ENCODE assay signal across 9 cellular contexts in the genomic region with DNA sequence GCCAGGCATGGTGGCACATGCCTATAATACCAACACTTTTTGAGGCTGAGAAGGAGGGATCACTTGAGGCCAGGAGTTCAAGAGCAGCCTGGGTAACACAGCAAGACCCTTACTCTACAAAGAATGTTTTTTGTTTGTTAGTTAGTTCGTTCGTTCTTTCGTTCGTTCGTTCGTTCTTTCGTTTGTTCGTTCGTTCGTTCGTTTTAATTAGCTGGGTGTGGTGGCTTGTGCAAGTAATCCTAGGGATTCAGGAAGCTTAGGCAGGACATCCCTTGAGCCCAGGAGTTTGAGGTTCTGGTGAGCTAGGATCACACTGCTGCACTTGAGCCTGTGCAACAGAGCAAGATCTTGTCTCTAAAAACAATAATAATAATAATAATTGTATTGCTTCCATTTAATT.
"Had no signal": no experiment of that assay in that cellular context is flagged by ENCODE, and none has a peak within 500 bp of the region (broad histone marks: within the 10 kb centered on the region; RNA-seq: fewer than 3 reads in every experiment).

No MANE protein-coding gene starts in this region.

- H3K4me3 ChIP-seq: GM23338, HAP-1, K562 had no signal

- DNase-seq: IMR-90, KG1 had no signal

- H3K36me3 ChIP-seq: HAP-1 had no signal

- ATAC-seq: GM23338, HCT116, HepG2, K562 had no signal

- FAIRE-seq: H1, H54, HepG2, K562 had no signal
